25 cellular contexts compared by ENCODE assay signal in the genomic region with DNA sequence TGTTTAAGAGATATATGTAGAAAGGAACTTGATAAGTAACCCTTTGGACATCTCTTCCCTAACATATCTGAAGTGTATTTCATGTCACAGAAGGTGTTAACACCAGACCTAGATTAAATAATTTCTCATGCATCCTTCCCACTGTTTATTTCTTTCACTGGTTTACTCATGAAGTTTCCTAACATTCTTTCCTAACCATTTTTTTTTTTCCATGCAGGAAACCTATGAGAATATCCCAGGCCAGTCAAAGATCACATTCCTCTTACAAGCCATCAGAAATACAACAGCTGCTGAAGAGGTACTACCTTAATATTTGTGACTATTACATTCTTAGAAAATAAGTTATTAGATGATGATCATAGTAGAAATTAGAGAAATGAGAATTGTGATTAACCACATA. TPM values are rescaled to one million over a fixed set of nuclear protein-coding genes. Genes with fewer than 3 reads are reported as not detected.
A peak's percentile ranks its signal among the peaks of the same experiment; 100 is the strongest.
DNase-seq lines count a peak whose midpoint lies in the region; ATAC-seq, FAIRE-seq and TF ChIP-seq lines count a peak whose summit lies in the region.
"Had no signal": no experiment of that assay in that cellular context is flagged by ENCODE, and none has a peak within 500 bp of the region (broad histone marks: within the 10 kb centered on the region; RNA-seq: fewer than 3 reads in every experiment).

No MANE protein-coding gene starts in this region.

- intact Hi-C loops in Calu3 (cut with micrococcal nuclease; ENCODE audit: unreplicated experiment), result no loop called here
- intact Hi-C loops in testis (cut with DNase I; ENCODE audit: low total_unique reads), result no loop called here

- CTCF ChIA-PET in Calu3 (lab: Charles Lee), result no interaction called here

- H3K4me3 ChIP-seq in fibroblast of villous mesenchyme (ENCODE audit: low read depth, low read length) (no peak overlapping the region), testis (no peak overlapping the region)
- H3K4me3 ChIP-seq: dorsolateral prefrontal cortex, gastroesophageal sphincter, MG63, thyroid gland had no signal

- no TSS peak for BruUV-seq in Calu3 (replicated peaks; lab: Mats Ljungman, UMichigan)

- no peaks in the 10 kb centered on the region for H3K36me3 ChIP-seq in testis (ENCODE audit: low read depth, missing control alignments)

- TF ChIP-seq POLR2A in GM12891 (IDR thresholded peaks at IDR 0.05; ENCODE audit: low read depth, low read length), result no peak
- no peak for TF ChIP-seq POLR2A in testis (IDR thresholded peaks at IDR 0.05)

- H3K4me1 ChIP-seq in testis, result peaks cover 9% of the 10 kb centered on the region
- H3K4me1 ChIP-seq: parathyroid adenoma had no signal

- DNase-seq in AG08395 (ENCODE audit: low spot score) (peak; percentile 32), GM18507 (ENCODE audit: extremely low spot score, insufficient read length, low read depth) (no peak), fibroblast of villous mesenchyme (ENCODE audit: low read depth) (peak; percentile 34), Calu3 (no peak), GM12891 (ENCODE audit: insufficient read length, low spot score) (no peak), testis (no peak)
- no peak for DNase-seq in stimulated activated CD4-positive, alpha-beta T cell treated with anti-CD3 and anti-CD28 coated beads, Interleukin-1b, Interleukin-23, amount 100 ng/mL, for 48 hours
- DNase-seq: ACHN; DMS 273 treated with DMSO at 0.1 percent for 48 hours; dorsolateral prefrontal cortex; GF-D8; MG63; NCI-H1436; NCI-H526 treated with DMSO at 0.1 percent for 48 hours; stimulated activated naive CD4-positive, alpha-beta T cell; thyroid gland had no signal

- peak overlapping the region; percentile 44 for H3K27ac Mint-ChIP-seq in activated T-helper 17 cell treated with anti-CD3 and anti-CD28 coated beads, Interleukin-2, amount 50 U/mL, for 72 hours
- H3K27ac Mint-ChIP-seq in Calu3 (ENCODE audit: unreplicated experiment), result no peak overlapping the region
- H3K27ac Mint-ChIP-seq: natural killer cell treated with Interleukin-12 subunit alpha and Interleukin-12 subunit beta and Interleukin-15 and Interleukin-18, amount 100 ng/mL, for 72 hours had no signal

- H3K9me3 ChIP-seq in testis, result no peaks in the 10 kb centered on the region
- H3K9me3 ChIP-seq: gastroesophageal sphincter, MG63, thyroid gland had no signal

- H3K27me3 Mint-ChIP-seq in activated T-helper 17 cell treated with anti-CD3 and anti-CD28 coated beads, Interleukin-2, amount 50 U/mL, for 72 hours, result no peaks in the 10 kb centered on the region
- H3K27me3 Mint-ChIP-seq in Calu3 (ENCODE audit: unreplicated experiment), result no peaks in the 10 kb centered on the region
- H3K27me3 Mint-ChIP-seq: natural killer cell treated with Interleukin-12 subunit alpha and Interleukin-12 subunit beta and Interleukin-15 and Interleukin-18, amount 100 ng/mL, for 72 hours had no signal

- H3K4me1 Mint-ChIP-seq in activated T-helper 17 cell treated with anti-CD3 and anti-CD28 coated beads, Interleukin-2, amount 50 U/mL, for 72 hours, result peaks cover 8% of the 10 kb centered on the region
- H3K4me1 Mint-ChIP-seq in Calu3 (ENCODE audit: low read depth, unreplicated experiment), result no peaks in the 10 kb centered on the region

- H3K27me3 ChIP-seq in testis, result no peaks in the 10 kb centered on the region
- H3K27me3 ChIP-seq: dorsolateral prefrontal cortex, gastroesophageal sphincter, MG63, thyroid gland had no signal

- ATAC-seq in activated T-helper 17 cell treated with anti-CD3 and anti-CD28 coated beads, Interleukin-2, amount 50 U/mL, for 72 hours (replicated peaks), result no peak
- ATAC-seq: activated CD4-positive, CD25-positive, alpha-beta regulatory T cell treated with anti-CD3 and anti-CD28 coated beads, Interleukin-2, amount 50 U/mL, for 24 hours; gastroesophageal sphincter; HCT116; HepG2; natural killer cell treated with Interleukin-12 subunit alpha and Interleukin-12 subunit beta and Interleukin-15 and Interleukin-18, amount 100 ng/mL, for 72 hours had no signal

- FAIRE-seq in GM18507 (lab: Jason Lieb, UNC), result peak; percentile 44
- FAIRE-seq in GM12891 (lab: Jason Lieb, UNC), result no peak
- FAIRE-seq: HepG2 had no signal

- H3K9me3 Mint-ChIP-seq in activated T-helper 17 cell treated with anti-CD3 and anti-CD28 coated beads, Interleukin-2, amount 50 U/mL, for 72 hours, result no peaks in the 10 kb centered on the region
- no peaks in the 10 kb centered on the region for H3K9me3 Mint-ChIP-seq in Calu3 (ENCODE audit: low read depth, unreplicated experiment)
- H3K9me3 Mint-ChIP-seq: CD14-positive monocyte; natural killer cell treated with Interleukin-12 subunit alpha and Interleukin-12 subunit beta and Interleukin-15 and Interleukin-18, amount 100 ng/mL, for 72 hours had no signal

- H3K4me3 Mint-ChIP-seq in activated T-helper 17 cell treated with anti-CD3 and anti-CD28 coated beads, Interleukin-2, amount 50 U/mL, for 72 hours, result no peak overlapping the region
- H3K4me3 Mint-ChIP-seq in Calu3 (ENCODE audit: low read depth, unreplicated experiment), result no peak overlapping the region
- H3K4me3 Mint-ChIP-seq: CD14-positive monocyte; natural killer cell treated with Interleukin-12 subunit alpha and Interleukin-12 subunit beta and Interleukin-15 and Interleukin-18, amount 100 ng/mL, for 72 hours had no signal

- no peak for TF ChIP-seq CTCF in fibroblast of villous mesenchyme (IDR thresholded peaks at IDR 0.05; ENCODE audit: insufficient read depth, low read depth, low read length)
- TF ChIP-seq CTCF in Calu3 (IDR thresholded peaks at IDR 0.05; ENCODE audit: unreplicated experiment), result no peak
- no peak for TF ChIP-seq CTCF in testis (IDR thresholded peaks at IDR 0.05)

- H3K36me3 Mint-ChIP-seq in activated T-helper 17 cell treated with anti-CD3 and anti-CD28 coated beads, Interleukin-2, amount 50 U/mL, for 72 hours (ENCODE audit: low read depth), result peaks cover 83% of the 10 kb centered on the region
- H3K36me3 Mint-ChIP-seq in Calu3 (ENCODE audit: insufficient read depth, unreplicated experiment), result peaks cover 9% of the 10 kb centered on the region

- H3K27ac ChIP-seq in testis, result no peak overlapping the region
- H3K27ac ChIP-seq: dorsolateral prefrontal cortex, epithelial cell of prostate, gastroesophageal sphincter, parathyroid adenoma, thyroid gland had no signal

TF ChIP-seq in GM12891, 5 proteins besides CTCF, POLR2A, EP300 and RAD21:
- no peak for TF ChIP-seq POLR2AphosphoS5 (IDR thresholded peaks at IDR 0.05; ENCODE audit: low read depth, low read length)

RNA-seq across cellular contexts. Expression of gene IPO5, which starts 28.8 kb away (rescaled TPM):
- 100 to 1,000 TPM; 166 to 246 TPM for total RNA-seq in activated T-helper 17 cell treated with anti-CD3 and anti-CD28 coated beads, Interleukin-2, amount 50 U/mL, for 72 hours
- total RNA-seq in fibroblast of villous mesenchyme (190 and 282 TPM in 2 replicates), Calu3 (2022) (46.3 and 52.2 TPM in 2 replicates), testis (100 to 1,000 TPM; 231 to 323 TPM)
- polyA plus RNA-seq in GM12891 (2012; ENCODE audit: low read depth, missing spikeins), result 87.7 TPM
- polyA plus RNA-seq in testis (ENCODE audit: insufficient read depth, low read depth, low replicate concordance), result 465 TPM

Comparison
In these comparisons a context has a peak if more than half of its experiments do, and no peak if none do; other contexts are left out.
1. DNase-seq: peak in AG08395 (single experiment) and fibroblast of villous mesenchyme (single experiment); none in GM18507 (single experiment), Calu3 (single experiment), GM12891 (single experiment), stimulated activated CD4-positive, alpha-beta T cell treated with anti-CD3 and anti-CD28 coated beads, Interleukin-1b, Interleukin-23, amount 100 ng/mL, for 48 hours (single experiment) and testis (single experiment).